ENCODE assay signal across 8 cellular contexts in genomic region chr1:211328084-211328694, GRCh38. TPM values are rescaled to one million over a fixed set of nuclear protein-coding genes. Genes with fewer than 3 reads are reported as not detected.
DNase-seq lines count a peak whose midpoint lies in the region; ATAC-seq and TF ChIP-seq lines count a peak whose summit lies in the region.

No MANE protein-coding gene starts in this region.

- H3K27ac ChIP-seq in heart right ventricle (peak overlapping the region in 6 of 10 donors; percentile 62 to 89 (median 78)), muscle layer of colon (ENCODE audit: low read depth, low read length) (peak overlapping the region; percentile 82), aorta (ENCODE audit: low read depth in 1 of 2, low read length in 2 of 2) (peak overlapping the region; percentile 78 to 91)

- peaks cover 37% of the 10 kb centered on the region for H3K36me3 Mint-ChIP-seq in activated T-helper 17 cell treated with anti-CD3 and anti-CD28 coated beads, Interleukin-2, amount 50 U/mL, for 72 hours (ENCODE audit: low read depth)

- H3K4me1 Mint-ChIP-seq in activated T-helper 17 cell treated with anti-CD3 and anti-CD28 coated beads, Interleukin-2, amount 50 U/mL, for 72 hours, result peaks cover 56% of the 10 kb centered on the region

- DNase-seq in heart right ventricle, result no peak
- no peak for DNase-seq in left ventricle myocardium superior
- no peak for DNase-seq in aorta
- no peak for DNase-seq in HUDEP-2 (lab: John Stamatoyannopoulos, UW; ENCODE audit: unreplicated experiment in 76 of 76)
- no peak for DNase-seq in NCI-H1417 (lab: John Stamatoyannopoulos, UW)

- H3K27me3 ChIP-seq in heart right ventricle, result no peaks in the 10 kb centered on the region
- no peaks in the 10 kb centered on the region for H3K27me3 ChIP-seq in muscle layer of colon (ENCODE audit: control insufficient read depth in 1 of 2, insufficient read depth in 2 of 2, low read length in 2 of 2)
- H3K27me3 ChIP-seq in aorta (ENCODE audit: control insufficient read depth in 1 of 2, insufficient read depth in 2 of 2, low read length in 1 of 2), result no peaks in the 10 kb centered on the region

- no peaks in the 10 kb centered on the region for H3K9me3 ChIP-seq in heart right ventricle
- H3K9me3 ChIP-seq in muscle layer of colon (ENCODE audit: low read length), result no peaks in the 10 kb centered on the region
- no peaks in the 10 kb centered on the region for H3K9me3 ChIP-seq in aorta (ENCODE audit: control insufficient read depth, low read length)

- H3K27me3 Mint-ChIP-seq in activated T-helper 17 cell treated with anti-CD3 and anti-CD28 coated beads, Interleukin-2, amount 50 U/mL, for 72 hours, result no peaks in the 10 kb centered on the region

- TF ChIP-seq CTCF in heart right ventricle (IDR thresholded peaks at IDR 0.05), result no peak

- H3K4me3 ChIP-seq in heart right ventricle (peak overlapping the region in 8 of 10 donors; percentile 70 to 89 (median 84)), muscle layer of colon (ENCODE audit: low read depth in 1 of 2, low read length in 2 of 2) (peak overlapping the region in 1 of 2 donors; percentile 91), aorta (ENCODE audit: low read length in 2 of 2) (peak overlapping the region; percentile 92 to 99)

- ATAC-seq in heart right ventricle (no peak), left ventricle myocardium superior (no peak), aorta (ENCODE audit: low FRiP score) (no peak), HG03139 (IDR thresholded peaks at IDR 0.05; ENCODE audit: unreplicated experiment) (no peak)
- no peak for ATAC-seq in activated T-helper 17 cell treated with anti-CD3 and anti-CD28 coated beads, Interleukin-2, amount 50 U/mL, for 72 hours (replicated peaks)

- H3K9ac ChIP-seq in muscle layer of colon (ENCODE audit: low read length), result peak overlapping the region; percentile 18

- H3K9me3 Mint-ChIP-seq in activated T-helper 17 cell treated with anti-CD3 and anti-CD28 coated beads, Interleukin-2, amount 50 U/mL, for 72 hours, result no peaks in the 10 kb centered on the region

- intact Hi-C loops in heart right ventricle (cut with DNase I) (loop anchor here in 6 of 10 donors (5.0 to 10.0 kb wide), 6 partner anchors 54 to 327 kb away; no protein-coding TSS in a partner anchor), left ventricle myocardium superior (cut with micrococcal nuclease) (no loop called here), aorta (cut with DNase I) (loop anchor here (2.0 to 10.0 kb wide), 6 partner anchors 34 to 327 kb away; no protein-coding TSS in a partner anchor)

- peak overlapping the region; percentile 92 for H3K4me3 Mint-ChIP-seq in activated T-helper 17 cell treated with anti-CD3 and anti-CD28 coated beads, Interleukin-2, amount 50 U/mL, for 72 hours

- 85 to 90% methylated on average over 11 of the region's 11 CpGs for WGBS in heart right ventricle, 2 donors
- 18 to 21% methylated on average over 11 of the region's 11 CpGs for WGBS in aorta, 2 donors

- H3K27ac Mint-ChIP-seq in activated T-helper 17 cell treated with anti-CD3 and anti-CD28 coated beads, Interleukin-2, amount 50 U/mL, for 72 hours, result peak overlapping the region; percentile 84

- H3K4me1 ChIP-seq in heart right ventricle, result peaks cover 6 to 65% (median 31%) of the 10 kb centered on the region in 9 donors
- H3K4me1 ChIP-seq in muscle layer of colon (ENCODE audit: insufficient read depth, low read length), result peaks cover 42% of the 10 kb centered on the region
- H3K4me1 ChIP-seq in aorta (ENCODE audit: control insufficient read depth in 1 of 2, insufficient read depth in 2 of 2, low read length in 2 of 2), result peaks cover 0 to 7% of the 10 kb centered on the region in 2 donors

- H3K36me3 ChIP-seq in heart right ventricle, result no peaks in the 10 kb centered on the region
- no peaks in the 10 kb centered on the region for H3K36me3 ChIP-seq in muscle layer of colon (ENCODE audit: insufficient read depth, low read length)
- no peaks in the 10 kb centered on the region for H3K36me3 ChIP-seq in aorta (ENCODE audit: control insufficient read depth in 1 of 2, insufficient read depth in 2 of 2, low read length in 1 of 2)

RNA-seq across cellular contexts. Expression of gene TRAF5, which starts 1.6 kb away (rescaled TPM):
- 1 to 10 TPM; 1.3 to 4.6 (median 1.8) TPM for total RNA-seq in heart right ventricle
- 1 to 10 TPM; 1.9 to 5.5 TPM for polyA plus RNA-seq in heart right ventricle
- total RNA-seq in left ventricle myocardium superior, result 2.4 TPM
- total RNA-seq in activated T-helper 17 cell treated with anti-CD3 and anti-CD28 coated beads, Interleukin-2, amount 50 U/mL, for 72 hours, result 10 to 100 TPM; 50.7 to 54.8 TPM
- 10 to 100 TPM; 51.5 to 54.9 TPM for total RNA-seq in aorta
- 10 to 100 TPM in 1 of 2 donors, 1 to 10 TPM in 1; 9.0 to 59.5 TPM for polyA plus RNA-seq in aorta

Comparison
In these comparisons a context has a peak if more than half of its experiments do, and no peak if none do; other contexts are left out.
1. RNA of gene TRAF5, which starts 1.6 kb away (total RNA-seq): 51.5 to 54.9 TPM in aorta and 50.7 to 54.8 TPM in activated T-helper 17 cell treated with anti-CD3 and anti-CD28 coated beads, Interleukin-2, amount 50 U/mL, for 72 hours; 2.4 TPM in left ventricle myocardium superior (single experiment) and 1.3 to 4.6 TPM in heart right ventricle; every median in the first group is over 4 times any median in the second.
2. Peak in every context shown above with its lines, with median percentiles within 50 percentile points of each other: H3K27ac ChIP-seq.